8 cellular contexts compared by ENCODE assay signal in the genomic region with DNA sequence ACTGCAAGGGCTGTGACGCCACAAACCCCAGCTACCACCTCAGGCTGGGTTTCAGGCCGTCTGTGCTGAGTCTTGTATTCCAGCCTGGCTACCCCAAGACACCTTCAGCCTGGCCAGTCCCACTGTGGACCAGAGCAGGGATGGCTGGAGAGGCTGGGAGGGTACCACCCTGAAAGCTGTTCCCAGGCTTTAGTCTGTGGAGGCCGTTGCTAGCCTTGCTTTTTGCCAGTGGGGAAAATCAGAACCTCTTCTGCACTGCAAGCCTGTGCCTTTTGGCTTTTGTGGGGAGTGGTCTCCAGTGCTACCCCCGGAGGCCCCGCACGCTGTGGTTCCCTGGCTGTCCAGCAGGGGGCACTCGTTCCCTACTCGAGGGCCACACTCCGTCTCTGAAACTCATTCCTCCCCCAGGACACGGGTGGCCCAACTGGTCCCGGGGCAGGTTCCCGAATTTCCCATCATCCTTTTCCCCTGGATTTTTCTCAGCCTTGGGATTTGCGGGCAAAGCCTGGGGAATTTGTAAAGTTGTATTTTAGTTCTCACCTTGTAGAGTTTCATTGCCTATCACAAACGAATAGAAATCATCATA.
DNase-seq lines count a peak whose midpoint lies in the region; TF ChIP-seq lines count a peak whose summit lies in the region.

No MANE protein-coding gene starts in this region.

- POLR2A ChIA-PET in CD8-positive, alpha-beta memory T cell (lab: Charles Lee) = no interaction called here

- in situ Hi-C loops in SK-MEL-5 (cut with HindIII; ENCODE audit: low pct_unique_long_range_greater_than_20kb, low sequenced_read_pairs) = no loop called here

- intact Hi-C loops in dorsolateral prefrontal cortex (cut with DNase I) = loop anchor here (1.0 to 10.0 kb wide), 5 partner anchors 70 to 312 kb away; partner anchors contain the start of genes ARMS2 (in 1 of the 2) and ATE1 (in 1 of the 2)

- peaks cover 3% of the 10 kb centered on the region for H3K9me3 ChIP-seq in neural cell (ENCODE audit: low read length)
- no peaks in the 10 kb centered on the region for H3K9me3 ChIP-seq in CD8-positive, alpha-beta memory T cell (ENCODE audit: low read length)

- TF ChIP-seq CTCF in dorsolateral prefrontal cortex (IDR thresholded peaks at IDR 0.05 in 54 of 56, conservative IDR thresholded peaks at IDR 0.05 in 2 of 56; ENCODE audit: low read depth in 1 of 56, partially characterized antibody in 56 of 56) (peak in 55 of 56 donors; percentile 85 to 99 (median 98)), neural cell (IDR thresholded peaks at IDR 0.05; ENCODE audit: poor library complexity, severe bottlenecking) (peak; percentile 52)

- H3K4me3 ChIP-seq in dorsolateral prefrontal cortex (peak overlapping the region in 30 of 59 donors; percentile 5 to 60 (median 30)), neural cell (ENCODE audit: low read length) (no peak overlapping the region)
- H3K4me3 ChIP-seq in CD8-positive, alpha-beta memory T cell (ENCODE audit: low read length) = no peak overlapping the region

- no peak overlapping the region for H3K9ac ChIP-seq in neural cell (ENCODE audit: low read length)

- H3K27me3 ChIP-seq in dorsolateral prefrontal cortex (no peaks in the 10 kb centered on the region), neural cell (ENCODE audit: insufficient read depth, low read depth, low read length) (no peaks in the 10 kb centered on the region)
- no peaks in the 10 kb centered on the region for H3K27me3 ChIP-seq in CD8-positive, alpha-beta memory T cell (ENCODE audit: insufficient read depth, low read length, poor library complexity, severe bottlenecking)

- H3K4me3 Mint-ChIP-seq in T-helper 2 cell treated with Interferon-gamma antibody and Interleukin-4, amounts not matched to agents 5 μg/mL and 100 μg/mL, for 36 hours = no peak overlapping the region
- H3K4me3 Mint-ChIP-seq in CD8-positive, alpha-beta memory T cell = no peak overlapping the region

- H3K4me2 ChIP-seq in neural cell (ENCODE audit: low read length) = no peak overlapping the region

- DNase-seq in T-helper 2 cell treated with Interferon-gamma antibody and Interleukin-4, amounts not matched to agents 5 μg/mL and 100 μg/mL, for 36 hours (ENCODE audit: low spot score) = peak; percentile 4
- DNase-seq in T-helper 2 cell (no peak), SK-MEL-5 (ENCODE audit: low read depth, low spot score) (peak; percentile 25), dorsolateral prefrontal cortex (peak in 8 of 10 donors; percentile 54 to 81 (median 70)), NCI-H187 (lab: John Stamatoyannopoulos, UW) (no peak), T-helper 9 cell (no peak)
- DNase-seq in CD8-positive, alpha-beta memory T cell = no peak

- H3K36me3 ChIP-seq in neural cell (ENCODE audit: insufficient read depth, low read length) = no peaks in the 10 kb centered on the region
- H3K36me3 ChIP-seq in CD8-positive, alpha-beta memory T cell (ENCODE audit: insufficient read depth, low read length) = no peaks in the 10 kb centered on the region

- TF ChIP-seq RAD21 in neural cell (conservative IDR thresholded peaks at IDR 0.05) = peak; percentile 43

- no peak for TF ChIP-seq EP300 in neural cell (conservative IDR thresholded peaks at IDR 0.05; ENCODE audit: poor library complexity, severe bottlenecking)

- no peaks in the 10 kb centered on the region for H3K27me3 Mint-ChIP-seq in T-helper 2 cell treated with Interferon-gamma antibody and Interleukin-4, amounts not matched to agents 5 μg/mL and 100 μg/mL, for 36 hours (ENCODE audit: low read depth)
- H3K27me3 Mint-ChIP-seq in CD8-positive, alpha-beta memory T cell = peaks cover 3 to 6% of the 10 kb centered on the region in 2 donors

- no peaks in the 10 kb centered on the region for H3K36me3 Mint-ChIP-seq in T-helper 2 cell treated with Interferon-gamma antibody and Interleukin-4, amounts not matched to agents 5 μg/mL and 100 μg/mL, for 36 hours (ENCODE audit: low read depth)
- H3K36me3 Mint-ChIP-seq in CD8-positive, alpha-beta memory T cell = no peaks in the 10 kb centered on the region

- H3K27ac ChIP-seq in dorsolateral prefrontal cortex = peak overlapping the region in 23 of 59 donors; percentile 2 to 71 (median 44)
- H3K27ac ChIP-seq in neural cell (ENCODE audit: low read length) = no peak overlapping the region
- no peak overlapping the region for H3K27ac ChIP-seq in CD8-positive, alpha-beta memory T cell (ENCODE audit: low read depth, low read length)

- H3F3A ChIP-seq in neural cell (ENCODE audit: insufficient read depth, low read length, poor library complexity, severe bottlenecking) = no peaks in the 10 kb centered on the region

- H2AFZ ChIP-seq in neural cell (ENCODE audit: low read depth, low read length) = no peak overlapping the region

- H3K9me3 Mint-ChIP-seq in T-helper 2 cell treated with Interferon-gamma antibody and Interleukin-4, amounts not matched to agents 5 μg/mL and 100 μg/mL, for 36 hours = no peaks in the 10 kb centered on the region
- H3K9me3 Mint-ChIP-seq in CD8-positive, alpha-beta memory T cell = peaks cover 0 to 8% (median 2%) of the 10 kb centered on the region in 5 donors

- H3K9me2 ChIP-seq in neural cell (ENCODE audit: insufficient read depth, low read length) = no peaks in the 10 kb centered on the region

- no peaks in the 10 kb centered on the region for H3K79me2 ChIP-seq in neural cell (replicated peaks; ENCODE audit: insufficient read depth, low read length)

- H3K27ac Mint-ChIP-seq in T-helper 2 cell treated with Interferon-gamma antibody and Interleukin-4, amounts not matched to agents 5 μg/mL and 100 μg/mL, for 36 hours = no peak overlapping the region
- H3K27ac Mint-ChIP-seq in CD8-positive, alpha-beta memory T cell = no peak overlapping the region

- CTCF ChIA-PET in CD8-positive, alpha-beta memory T cell (lab: Charles Lee) = no interaction called here

- H3K4me1 Mint-ChIP-seq in T-helper 2 cell treated with Interferon-gamma antibody and Interleukin-4, amounts not matched to agents 5 μg/mL and 100 μg/mL, for 36 hours (ENCODE audit: low read depth) = peaks cover 3% of the 10 kb centered on the region
- H3K4me1 Mint-ChIP-seq in CD8-positive, alpha-beta memory T cell = no peaks in the 10 kb centered on the region

- H4K20me1 ChIP-seq in neural cell (ENCODE audit: insufficient read depth) = no peaks in the 10 kb centered on the region

- no peaks in the 10 kb centered on the region for H3K4me1 ChIP-seq in CD8-positive, alpha-beta memory T cell (ENCODE audit: insufficient read depth, low read length)

TF ChIP-seq in neural cell, 6 proteins besides CTCF, POLR2A, EP300 and RAD21:
- peak; percentile 43 for TF ChIP-seq SMC3 (conservative IDR thresholded peaks at IDR 0.05; ENCODE audit: poor library complexity)
- no peak for TF ChIP-seq POLR2AphosphoS5 (IDR thresholded peaks at IDR 0.05)

Comparison
In these comparisons a context has a peak if more than half of its experiments do, and no peak if none do; other contexts are left out.
1. DNase-seq: peak in T-helper 2 cell treated with Interferon-gamma antibody and Interleukin-4, amounts not matched to agents 5 μg/mL and 100 μg/mL, for 36 hours (single experiment), SK-MEL-5 (single experiment) and dorsolateral prefrontal cortex (8 of 10); none in T-helper 2 cell (0 of 5), CD8-positive, alpha-beta memory T cell (0 of 5), NCI-H187 (0 of 2) and T-helper 9 cell (single experiment).
2. H3K4me3 ChIP-seq: peak in dorsolateral prefrontal cortex (30 of 59); none in neural cell (single experiment) and CD8-positive, alpha-beta memory T cell (single experiment).